In genomic region chr14:104161601-104162367, GRCh38 we compare ENCODE assay signal across 19 cellular contexts. TPM values are rescaled to one million over a fixed set of nuclear protein-coding genes. Genes with fewer than 3 reads are reported as not detected.
A peak's percentile ranks its signal among the peaks of the same experiment; 100 is the strongest.
DNase-seq lines count a peak whose midpoint lies in the region; ATAC-seq, FAIRE-seq and TF ChIP-seq lines count a peak whose summit lies in the region.
"Had no signal": no experiment of that assay in that cellular context is flagged by ENCODE, and none has a peak within 500 bp of the region (broad histone marks: within the 10 kb centered on the region; RNA-seq: fewer than 3 reads in every experiment).

No MANE protein-coding gene starts in this region.

- no peaks in the 10 kb centered on the region for H3K9me1 ChIP-seq in K562 (ENCODE audit: control insufficient read depth, insufficient read depth, low read length)

- no peaks in the 10 kb centered on the region for H3K79me2 ChIP-seq in K562 (ENCODE audit: control insufficient read depth, insufficient read depth, low read length)

- POLR2A ChIA-PET in A549 (lab: Yijun Ruan, JAX): no interaction called here
- POLR2A ChIA-PET in K562 (lab: Yijun Ruan, JAX): no interaction called here

- no peak for TF ChIP-seq CTCF in A549 (IDR thresholded peaks at IDR 0.05)
- no peak for TF ChIP-seq CTCF in K562 (IDR thresholded peaks at IDR 0.05 in 2 of 3, conservative IDR thresholded peaks at IDR 0.05 in 1 of 3; ENCODE audit: insufficient read depth in 2 of 3, low read depth in 1 of 3, low read length in 3 of 3)
- no peak for TF ChIP-seq CTCF in heart right ventricle (IDR thresholded peaks at IDR 0.05)
- TF ChIP-seq CTCF in prostate gland (IDR thresholded peaks at IDR 0.05): no peak

- H3K27me3 Mint-ChIP-seq in activated naive CD4-positive, alpha-beta T cell treated with anti-CD3 and anti-CD28 coated beads, Interleukin-2, amount 10 ng/mL, durations not matched to agents 7 days and 5 days: no peaks in the 10 kb centered on the region
- H3K27me3 Mint-ChIP-seq: CD4-positive, alpha-beta T cell had no signal

- H3K36me3 ChIP-seq in K562 (ENCODE audit: control insufficient read depth, insufficient read depth, low read length): no peaks in the 10 kb centered on the region
- H3K36me3 ChIP-seq in heart right ventricle: peaks cover 0 to 19% (median 0%) of the 10 kb centered on the region in 9 donors
- no peaks in the 10 kb centered on the region for H3K36me3 ChIP-seq in prostate gland

- FAIRE-seq in A549 (lab: Jason Lieb, UNC): no peak
- no peak for FAIRE-seq in K562 (lab: Jason Lieb, UNC)
- FAIRE-seq: H54 had no signal

- TF ChIP-seq POLR2A in A549 (IDR thresholded peaks at IDR 0.05; ENCODE audit: low read length): no peak
- no peak for TF ChIP-seq POLR2A in K562 (conservative IDR thresholded peaks at IDR 0.05)
- TF ChIP-seq POLR2A in prostate gland (IDR thresholded peaks at IDR 0.05): no peak

- no peaks in the 10 kb centered on the region for H3K9me3 Mint-ChIP-seq in activated naive CD4-positive, alpha-beta T cell treated with anti-CD3 and anti-CD28 coated beads, Interleukin-2, amount 10 ng/mL, durations not matched to agents 7 days and 5 days
- H3K9me3 Mint-ChIP-seq: CD4-positive, alpha-beta T cell had no signal

- no peak overlapping the region for H3K27ac Mint-ChIP-seq in activated naive CD4-positive, alpha-beta T cell treated with anti-CD3 and anti-CD28 coated beads, Interleukin-2, amount 10 ng/mL, durations not matched to agents 7 days and 5 days
- H3K27ac Mint-ChIP-seq: CD4-positive, alpha-beta T cell; HFFc6 had no signal

- H3K4me1 ChIP-seq in A549 (no peaks in the 10 kb centered on the region), K562 (replicated peaks in 1 of 2; ENCODE audit: control insufficient read depth in 2 of 2, insufficient read depth in 2 of 2, low read length in 2 of 2) (peaks cover 2 to 34% of the 10 kb centered on the region in 2 experiments; a peak in 3 of 5 replicates), heart right ventricle (peaks cover 0 to 22% (median 9%) of the 10 kb centered on the region in 9 donors), prostate gland (replicated peaks) (no peaks in the 10 kb centered on the region)

- DNase-seq in NCI-H1417 (lab: John Stamatoyannopoulos, UW) (peak; percentile 11 to 84 (median 62)), NCI-H1417 treated with DMSO at 0.1 percent for 48 hours (lab: John Stamatoyannopoulos, UW) (no peak), A549 (ENCODE audit: low read depth in 1 of 2, low spot score in 1 of 2) (no peak), NAMALWA (ENCODE audit: low spot score) (peak; percentile 24), K562 (ENCODE audit: extremely low read depth in 1 of 4, low spot score in 3 of 4) (no peak), heart right ventricle (no peak), prostate gland (ENCODE audit: low spot score) (no peak)
- DNase-seq in activated naive CD4-positive, alpha-beta T cell treated with anti-CD3 and anti-CD28 coated beads, Interleukin-2, amount 10 ng/mL, durations not matched to agents 7 days and 5 days: no peak
- DNase-seq: CD4-positive, alpha-beta T cell; DMS79; HFFc6; NCI-H187 treated with DMSO at 0.1 percent for 48 hours; NK-92 treated with Interleukin-12 subunit alpha and Interleukin-12 subunit beta, amount 100 ng/mL, for 24 hours; OCI-M1; T-helper 1 cell; T-helper 9 cell had no signal

- no peaks in the 10 kb centered on the region for H3K4me1 Mint-ChIP-seq in activated naive CD4-positive, alpha-beta T cell treated with anti-CD3 and anti-CD28 coated beads, Interleukin-2, amount 10 ng/mL, durations not matched to agents 7 days and 5 days

- H3K36me3 Mint-ChIP-seq in activated naive CD4-positive, alpha-beta T cell treated with anti-CD3 and anti-CD28 coated beads, Interleukin-2, amount 10 ng/mL, durations not matched to agents 7 days and 5 days: no peaks in the 10 kb centered on the region

- ATAC-seq in A549 (no peak), K562 (no peak), heart right ventricle (no peak)

- H3K27ac ChIP-seq in A549 (no peak overlapping the region), K562 (ENCODE audit: extremely low read depth, low read depth, low read length) (no peak overlapping the region), heart right ventricle (no peak overlapping the region), prostate gland (no peak overlapping the region)
- H3K27ac ChIP-seq: KMS-11, RWPE1 had no signal

- H3K27me3 ChIP-seq in K562 (ENCODE audit: control insufficient read depth in 2 of 2, insufficient read depth in 2 of 2, low read length in 2 of 2) (no peaks in the 10 kb centered on the region; a peak in 1 of 5 replicates), heart right ventricle (no peaks in the 10 kb centered on the region), prostate gland (replicated peaks; ENCODE audit: insufficient read depth) (no peaks in the 10 kb centered on the region)

- intact Hi-C loops in K562 (cut with micrococcal nuclease): no loop called here
- intact Hi-C loops in heart right ventricle (cut with DNase I): no loop called here
- intact Hi-C loops in prostate gland (cut with DNase I): no loop called here

- H3K4me3 ChIP-seq in A549 (no peak overlapping the region), K562 (no peak overlapping the region), heart right ventricle (no peak overlapping the region), prostate gland (no peak overlapping the region)

- 77% methylated on average over 17 of the region's 23 CpGs for WGBS in A549 (ENCODE audit: missing lambda C conversion rate)
- WGBS in K562 (ENCODE audit: insufficient coverage, low coverage, missing lambda C conversion rate): 6% methylated on average over 13 of the region's 23 CpGs
- 93 to 94% methylated on average over 23 of the region's 23 CpGs for WGBS in heart right ventricle, 2 donors
- WGBS in prostate gland: 79% methylated on average over 23 of the region's 23 CpGs

- TF ChIP-seq RAD21 in A549 (conservative IDR thresholded peaks at IDR 0.05 in 1 of 2, IDR thresholded peaks at IDR 0.05 in 1 of 2) (no peak), K562 (CRISPR knock-in tag; conservative IDR thresholded peaks at IDR 0.05 in 1 of 2, IDR thresholded peaks at IDR 0.05 in 1 of 2) (no peak)

- H3K9ac ChIP-seq in K562 (ENCODE audit: insufficient read depth in 1 of 2, low read depth in 2 of 2, low read length in 2 of 2): no peak overlapping the region
- H3K9ac ChIP-seq: KMS-11 had no signal

- no peak overlapping the region for H2AFZ ChIP-seq in K562 (ENCODE audit: low read depth, low read length)

- H3K9me3 ChIP-seq in A549: no peaks in the 10 kb centered on the region
- no peaks in the 10 kb centered on the region for H3K9me3 ChIP-seq in K562 (replicated peaks; ENCODE audit: control insufficient read depth, insufficient read depth, low read depth, low read length)
- no peaks in the 10 kb centered on the region for H3K9me3 ChIP-seq in heart right ventricle
- no peaks in the 10 kb centered on the region for H3K9me3 ChIP-seq in prostate gland

- TF ChIP-seq EP300 in A549 (IDR thresholded peaks at IDR 0.05) (no peak), K562 (IDR thresholded peaks at IDR 0.05; ENCODE audit: low read length) (no peak)

- H4K20me1 ChIP-seq in K562 (replicated peaks; ENCODE audit: control insufficient read depth, insufficient read depth, low read length): peaks cover 10% of the 10 kb centered on the region

- no TSS peak for BruUV-seq in K562 (replicated peaks; lab: Mats Ljungman, UMichigan)

- H3K4me3 Mint-ChIP-seq in activated naive CD4-positive, alpha-beta T cell treated with anti-CD3 and anti-CD28 coated beads, Interleukin-2, amount 10 ng/mL, durations not matched to agents 7 days and 5 days: no peak overlapping the region
- H3K4me3 Mint-ChIP-seq: CD4-positive, alpha-beta T cell; HFFc6 had no signal

- in situ Hi-C loops in K562 (cut with MboI): no loop called here

- CTCF ChIA-PET in A549 (lab: Yijun Ruan, JAX) (interaction anchor here (1.3 kb wide), 1 partner anchor 67 kb away, joined by 3 read pairs; no protein-coding TSS in a partner anchor), K562 (lab: Yijun Ruan, JAX; ENCODE audit: low intra/inter-chr PET ratio) (no interaction called here)
- CTCF ChIA-PET in activated naive CD4-positive, alpha-beta T cell treated with anti-CD3 and anti-CD28 coated beads, Interleukin-2, amount 10 ng/mL, durations not matched to agents 7 days and 5 days (lab: Charles Lee): no interaction called here

- H3K4me2 ChIP-seq in A549 (no peak overlapping the region), K562 (ENCODE audit: insufficient read depth, low read length) (no peak overlapping the region)
- H3K4me2 ChIP-seq: KMS-11 had no signal

TF ChIP-seq in A549, 52 proteins besides CTCF, POLR2A, EP300 and RAD21:
- TF ChIP-seq RARB (CRISPR knock-in tag; IDR thresholded peaks at IDR 0.05): no peak
- TF ChIP-seq ZFP36 (IDR thresholded peaks at IDR 0.05; ENCODE audit: borderline replicate concordance, partially characterized antibody): peak; percentile 80

RNA-seq across cellular contexts. Expression of gene KIF26A, which starts 23.4 kb away (rescaled TPM):
- 0.20 and 0.28 TPM in 2 replicates for polyA plus RNA-seq in A549 (2011; rRNA removed)
- 1.1 and 1.9 TPM in 2 replicates for polyA plus RNA-seq in A549 (2012; cell fraction: cytosol; rRNA removed)
- polyA plus RNA-seq in A549 (2012; cell fraction: nucleus; rRNA removed): 2.4 and 3.7 TPM in 2 replicates
- 1.9 to 2.3 TPM (median 2.1 TPM) in 3 replicates for polyA plus RNA-seq in A549 (2017; fragmentation: RNase III; extraction: RNeasy Plus Mini Kit Qiagen cat#74134 plus additional on column Dnase treatment)
- 0.33 and 0.39 TPM in 2 replicates for polyA minus RNA-seq in A549 (2011; rRNA and poly(A)+ RNA removed)
- total RNA-seq in K562 (2011; cell fraction: chromatin; rRNA removed; ENCODE audit: low replicate concordance): not detected in 2 replicates
- not detected in 2 replicates for total RNA-seq in K562 (2011; cell fraction: nucleolus; rRNA removed)
- total RNA-seq in K562 (2011; cell fraction: nucleoplasm; rRNA removed): not detected in 2 replicates
- not detected in 2 replicates for total RNA-seq in K562 (2014; rRNA removed)
- not detected in 2 replicates for total RNA-seq in K562 (2014; rRNA removed; fragmentation: Illumina TruSeq; extraction: Trizol)
- not detected in 2 replicates for total RNA-seq in K562 (2015; rRNA removed; fragmentation: Illumina TruSeq; extraction: Trizol)
- total RNA-seq in K562 (2021): 0.02 and 0.04 TPM in 2 replicates
- not detected in 2 replicates for polyA plus RNA-seq in K562 (2011; rRNA removed)
- 0.01 TPM in 1 of 2 replicates, not detected in the other for polyA plus RNA-seq in K562 (2011; cell fraction: cytosol; rRNA removed)
- not detected in 2 replicates for polyA plus RNA-seq in K562 (2011; cell fraction: nucleus; rRNA removed)
- not detected in 2 replicates for polyA plus RNA-seq in K562 (2012)
- polyA plus RNA-seq in K562 (2014; fragmentation: Illumina TruSeq; extraction: Trizol): not detected in 2 replicates
- not detected for polyA plus RNA-seq in K562 (2014; fragmentation: Nextera tagmentation; extraction: Ambion mirVana)
- polyA plus RNA-seq in K562 (2014; rRNA removed): not detected in 2 replicates
- not detected in 2 replicates for polyA minus RNA-seq in K562 (2011; rRNA and poly(A)+ RNA removed)
- polyA minus RNA-seq in K562 (2011; cell fraction: cytosol; rRNA and poly(A)+ RNA removed): 0.19 and 0.27 TPM in 2 replicates
- polyA minus RNA-seq in K562 (2011; cell fraction: nucleus; rRNA and poly(A)+ RNA removed): under 0.01 TPM in 2 replicates
- total RNA-seq in heart right ventricle: 10 to 100 TPM in 1 of 10 donors, 1 to 10 TPM in 9; 5.7 to 12.2 (median 6.7) TPM
- 1 to 10 TPM; 4.1 to 5.9 TPM for polyA plus RNA-seq in heart right ventricle
- 10 to 100 TPM in 1 of 2 donors, 1 to 10 TPM in 1; 1.6 to 13.9 TPM for total RNA-seq in prostate gland

Comparison
In these comparisons a context has a peak if more than half of its experiments do, and no peak if none do; other contexts are left out.
1. DNase-seq: peak in NCI-H1417 (3 of 3) and NAMALWA (single experiment); none in NCI-H1417 treated with DMSO at 0.1 percent for 48 hours (single experiment), A549 (0 of 2), K562 (0 of 4), heart right ventricle (0 of 2), prostate gland (single experiment) and activated naive CD4-positive, alpha-beta T cell treated with anti-CD3 and anti-CD28 coated beads, Interleukin-2, amount 10 ng/mL, durations not matched to agents 7 days and 5 days (single experiment).